ENCODE assay signal across 22 cellular contexts in genomic region chr4:77284036-77284435, GRCh38.
DNase-seq lines count a peak whose midpoint lies in the region; ATAC-seq lines count a peak whose summit lies in the region.
"Had no signal": no experiment of that assay in that cellular context is flagged by ENCODE, and none has a peak within 500 bp of the region (broad histone marks: within the 10 kb centered on the region; RNA-seq: fewer than 3 reads in every experiment).

No MANE protein-coding gene starts in this region.

- H4K8ac ChIP-seq in trophoblast cell (ENCODE audit: low read depth, low read length) = no peak overlapping the region

- H3K4me1 ChIP-seq in trophoblast cell (ENCODE audit: control insufficient read depth in 1 of 2, insufficient read depth in 2 of 2, low read length in 2 of 2) = no peaks in the 10 kb centered on the region
- H3K4me1 ChIP-seq: BE2C had no signal

- no peak overlapping the region for H3K4me3 ChIP-seq in trophoblast cell (ENCODE audit: low read depth, low read length)
- H3K4me3 ChIP-seq: GM23338, SK-N-MC had no signal

- H3K36me3 ChIP-seq in trophoblast cell (ENCODE audit: control insufficient read depth in 1 of 2, insufficient read depth in 2 of 2, low read length in 2 of 2) = no peaks in the 10 kb centered on the region
- H3K36me3 ChIP-seq: BE2C had no signal

- H2BK12ac ChIP-seq in trophoblast cell (ENCODE audit: low read length) = no peak overlapping the region

- H3K23ac ChIP-seq in trophoblast cell (ENCODE audit: low read length) = no peak overlapping the region

- no peak overlapping the region for H3K27ac ChIP-seq in trophoblast cell (ENCODE audit: low read depth, low read length)
- H3K27ac ChIP-seq: 22Rv1, KMS-11, SK-N-MC had no signal

- H2AFZ ChIP-seq in trophoblast cell (ENCODE audit: insufficient read depth, low read length, poor library complexity) = no peak overlapping the region
- H2AFZ ChIP-seq: GM23338 had no signal

- no peak overlapping the region for H3K18ac ChIP-seq in trophoblast cell (ENCODE audit: low read length)

- no peak overlapping the region for H3K4me2 ChIP-seq in trophoblast cell (ENCODE audit: low read length)
- H3K4me2 ChIP-seq: GM23338, KMS-11 had no signal

- WGBS in trophoblast cell (ENCODE audit: extremely low coverage, insufficient coverage, insufficient read length) = no CpG with 5 or more reads among the region's 2 CpGs

- no peak overlapping the region for H4K91ac ChIP-seq in trophoblast cell (ENCODE audit: low read depth, low read length)

- peak; percentile 5 for DNase-seq in DMS53 (lab: John Stamatoyannopoulos, UW)
- DNase-seq in DMS53 treated with DMSO at 0.1 percent for 48 hours (lab: John Stamatoyannopoulos, UW; ENCODE audit: unreplicated experiment) = no peak
- peak; percentile 2 for DNase-seq in astrocyte of the hippocampus (ENCODE audit: low read depth, low spot score)
- DNase-seq in trophoblast cell = peak; percentile 48 to 54
- DNase-seq in T-helper 2 cell = no peak
- DNase-seq: BE2C, Calu3, H9, NCI-H1092, NCI-H1436, NCI-H187, NCI-H2081 treated with DMSO at 0.1 percent for 48 hours, NCI-H2171 treated with DMSO at 0.1 percent for 48 hours, NCI-H524, NCI-H748 treated with DMSO at 0.1 percent for 48 hours, SIG-M5 had no signal

- no peak overlapping the region for H3K4ac ChIP-seq in trophoblast cell (ENCODE audit: low read depth, low read length)

- H2AK5ac ChIP-seq in trophoblast cell (ENCODE audit: low read length) = no peak overlapping the region

- no peaks in the 10 kb centered on the region for H3K27me3 ChIP-seq in trophoblast cell (ENCODE audit: insufficient read depth, low read length)
- H3K27me3 ChIP-seq: BE2C had no signal

- H2BK5ac ChIP-seq in trophoblast cell (ENCODE audit: low read depth, low read length, poor library complexity) = no peak overlapping the region

- no peaks in the 10 kb centered on the region for H3K79me2 ChIP-seq in trophoblast cell (ENCODE audit: control insufficient read depth, insufficient read depth, low read length, poor library complexity)

- H3K79me1 ChIP-seq in trophoblast cell (ENCODE audit: low read length) = no peaks in the 10 kb centered on the region

- no peak overlapping the region for H3K14ac ChIP-seq in trophoblast cell (ENCODE audit: low read length)

- no peak overlapping the region for H2BK120ac ChIP-seq in trophoblast cell (ENCODE audit: insufficient read depth, low read length, poor library complexity)

- ATAC-seq in HG02970 (IDR thresholded peaks at IDR 0.05; ENCODE audit: low FRiP score, unreplicated experiment) (no peak), GM19395 (IDR thresholded peaks at IDR 0.05; ENCODE audit: unreplicated experiment) (no peak)
- ATAC-seq: GM23338 had no signal

- H4K12ac ChIP-seq in trophoblast cell (ENCODE audit: low read depth, low read length) = no peak overlapping the region

- H3K9me3 ChIP-seq in trophoblast cell (ENCODE audit: insufficient read depth, low read depth, low read length) = peaks cover 2% of the 10 kb centered on the region
- H3K9me3 ChIP-seq: BE2C had no signal

- H3K9ac ChIP-seq in trophoblast cell (ENCODE audit: low read length) = no peak overlapping the region
- H3K9ac ChIP-seq: KMS-11 had no signal

Comparison
In these comparisons a context has a peak if more than half of its experiments do, and no peak if none do; other contexts are left out.
1. DNase-seq: peak in DMS53 (single experiment), astrocyte of the hippocampus (single experiment) and trophoblast cell (2 of 2); none in DMS53 treated with DMSO at 0.1 percent for 48 hours (single experiment) and T-helper 2 cell (0 of 5).